ENCODE assay signal across 8 cellular contexts in the genomic region with DNA sequence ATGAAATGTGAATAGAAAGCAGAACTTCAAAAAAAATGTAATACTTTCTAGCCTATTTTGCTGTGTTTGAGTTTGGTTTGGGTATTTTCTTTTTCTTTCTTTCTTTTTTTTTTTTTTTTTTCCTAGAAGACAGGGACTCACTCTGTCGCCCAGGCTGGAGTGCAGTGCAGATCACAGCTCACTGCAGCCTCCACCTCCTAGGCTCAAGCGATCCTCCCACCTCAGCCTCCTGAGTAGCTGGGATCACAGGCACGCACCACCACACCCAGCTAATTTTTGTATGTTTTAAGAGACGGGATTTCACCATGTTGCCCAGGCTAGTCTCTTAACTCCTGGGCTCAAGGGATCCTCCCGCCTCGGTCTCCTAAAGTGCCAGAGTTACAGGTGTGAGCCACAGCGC. TPM values are rescaled to one million over a fixed set of nuclear protein-coding genes. Genes with fewer than 3 reads are reported as not detected.
DNase-seq lines count a peak whose midpoint lies in the region; ATAC-seq and TF ChIP-seq lines count a peak whose summit lies in the region.
"Not testable (repeated sequence)": the region's sequence is repeated elsewhere in the genome, so short reads cannot be mapped to it uniquely, and the experiment has no call there.

No MANE protein-coding gene starts in this region.

- not testable (repeated sequence) for H3K9me3 ChIP-seq in Caco-2; Loucy (ENCODE audit: insufficient read depth, low read depth, low read length)

- DNase-seq in Caco-2; activated CD4-positive, alpha-beta T cell treated with anti-CD3 and anti-CD28 coated beads, Interleukin-2, amount 10 ng/mL, durations not matched to agents 24 days and 14 days; brain microvascular endothelial cell; fibroblast of pulmonary artery (ENCODE audit: low read depth); memory B cell (ENCODE audit: low spot score in 2 of 2); progenitor cell of endocrine pancreas (ENCODE audit: low spot score, unreplicated experiment); type B pancreatic cell (ENCODE audit: extremely low spot score, unreplicated experiment): not testable (repeated sequence)

- peak overlapping the region; percentile 85 for H3K4me2 ChIP-seq in Loucy (ENCODE audit: low read depth, low read length, poor library complexity, severe bottlenecking)

- POLR2A ChIA-PET in Caco-2 (lab: Charles Lee), result not testable (repeated sequence)

- not testable (repeated sequence) for H3F3A ChIP-seq in Loucy (ENCODE audit: low read depth)

- peak overlapping the region; percentile 31 for H3K27ac ChIP-seq in brain microvascular endothelial cell

- in situ Hi-C loops in brain microvascular endothelial cell (cut with HindIII; ENCODE audit: low pct_ligation_motif_present, low sequenced_read_pairs), result not testable (repeated sequence)

- peaks cover 71% of the 10 kb centered on the region for H3K79me2 ChIP-seq in Loucy (ENCODE audit: insufficient read depth, low read length)

- CTCF ChIA-PET in Caco-2 (lab: Charles Lee), result interaction anchor here (0.7 to 1.2 kb wide), 4 partner anchors 25 to 107 kb away, joined by 3 to 5 read pairs (median 4); no protein-coding TSS in a partner anchor

- H3K9ac ChIP-seq in Loucy (ENCODE audit: low read depth, low read length, poor library complexity, severe bottlenecking), result peak overlapping the region; percentile 84

- H3K4me1 Mint-ChIP-seq in Caco-2 (ENCODE audit: low read depth, unreplicated experiment), result peaks cover 39% of the 10 kb centered on the region
- peaks cover 49% of the 10 kb centered on the region for H3K4me1 Mint-ChIP-seq in activated CD4-positive, alpha-beta T cell treated with anti-CD3 and anti-CD28 coated beads, Interleukin-2, amount 10 ng/mL, durations not matched to agents 24 days and 14 days
- H3K4me1 Mint-ChIP-seq in memory B cell, result peaks cover 34% of the 10 kb centered on the region
- H3K4me1 Mint-ChIP-seq in progenitor cell of endocrine pancreas (ENCODE audit: low read depth), result peaks cover 16% of the 10 kb centered on the region
- H3K4me1 Mint-ChIP-seq in type B pancreatic cell (ENCODE audit: unreplicated experiment), result peaks cover 19% of the 10 kb centered on the region

- H3K9me2 ChIP-seq in Loucy (replicated peaks; ENCODE audit: low read depth, low read length), result not testable (repeated sequence)

- TF ChIP-seq CTCF in Caco-2 (IDR thresholded peaks at IDR 0.05; ENCODE audit: insufficient read depth in 1 of 2, low read depth in 1 of 2, low read length in 1 of 2, severe bottlenecking in 1 of 2, unreplicated experiment in 1 of 2); Loucy (conservative IDR thresholded peaks at IDR 0.05; ENCODE audit: low read length); brain microvascular endothelial cell (IDR thresholded peaks at IDR 0.05; ENCODE audit: low read depth, low read length, missing control alignments); fibroblast of pulmonary artery (IDR thresholded peaks at IDR 0.05; ENCODE audit: low read length, missing control alignments); progenitor cell of endocrine pancreas (IDR thresholded peaks at IDR 0.05; ENCODE audit: unreplicated experiment); type B pancreatic cell (conservative IDR thresholded peaks at IDR 0.05): not testable (repeated sequence)

- not testable (repeated sequence) for H3K9me3 Mint-ChIP-seq in Caco-2 (ENCODE audit: unreplicated experiment); activated CD4-positive, alpha-beta T cell treated with anti-CD3 and anti-CD28 coated beads, Interleukin-2, amount 10 ng/mL, durations not matched to agents 24 days and 14 days; memory B cell; progenitor cell of endocrine pancreas (ENCODE audit: low read depth); type B pancreatic cell

- H3K4me1 ChIP-seq in Caco-2, result peaks cover 12% of the 10 kb centered on the region
- peaks cover 43% of the 10 kb centered on the region for H3K4me1 ChIP-seq in Loucy (ENCODE audit: insufficient read depth, low read length, poor library complexity, severe bottlenecking)

- not testable (repeated sequence) for H3K27me3 Mint-ChIP-seq in Caco-2 (ENCODE audit: insufficient read depth, unreplicated experiment); activated CD4-positive, alpha-beta T cell treated with anti-CD3 and anti-CD28 coated beads, Interleukin-2, amount 10 ng/mL, durations not matched to agents 24 days and 14 days; memory B cell; progenitor cell of endocrine pancreas; type B pancreatic cell

- H3K27me3 ChIP-seq in Caco-2 (replicated peaks; ENCODE audit: control insufficient read depth, insufficient read depth, low read length); Loucy (ENCODE audit: insufficient read depth, low read length, poor library complexity, severe bottlenecking); brain microvascular endothelial cell (replicated peaks): not testable (repeated sequence)

- H3K4me3 Mint-ChIP-seq in Caco-2 (ENCODE audit: unreplicated experiment) (peak overlapping the region; percentile 91), memory B cell (peak overlapping the region; percentile 91), progenitor cell of endocrine pancreas (ENCODE audit: low read depth) (peak overlapping the region; percentile 95), type B pancreatic cell (peak overlapping the region; percentile 96)
- H3K4me3 Mint-ChIP-seq in activated CD4-positive, alpha-beta T cell treated with anti-CD3 and anti-CD28 coated beads, Interleukin-2, amount 10 ng/mL, durations not matched to agents 24 days and 14 days, result peak overlapping the region; percentile 96

- H2AFZ ChIP-seq in Loucy (ENCODE audit: low read length), result not testable (repeated sequence)

- peaks cover 59% of the 10 kb centered on the region for H4K20me1 ChIP-seq in Loucy (ENCODE audit: insufficient read depth, low read length, poor library complexity, severe bottlenecking)

- BruUV-seq in Caco-2 (replicated peaks; lab: Mats Ljungman, UMichigan), result not testable (repeated sequence)

- H3K27ac Mint-ChIP-seq in Caco-2 (ENCODE audit: unreplicated experiment) (peak overlapping the region; percentile 95), type B pancreatic cell (peak overlapping the region; percentile 98)
- peak overlapping the region; percentile 99 for H3K27ac Mint-ChIP-seq in activated CD4-positive, alpha-beta T cell treated with anti-CD3 and anti-CD28 coated beads, Interleukin-2, amount 10 ng/mL, durations not matched to agents 24 days and 14 days
- H3K27ac Mint-ChIP-seq in memory B cell, progenitor cell of endocrine pancreas: not testable (repeated sequence)

- intact Hi-C loops in Caco-2 (cut with micrococcal nuclease; ENCODE audit: unreplicated experiment), result loop anchor here (5.0 kb wide), 1 partner anchor 165 kb away; the partner anchor contains the start of gene IFT46
- intact Hi-C loops in activated CD4-positive, alpha-beta T cell treated with anti-CD3 and anti-CD28 coated beads, Interleukin-2, amount 10 ng/mL, durations not matched to agents 24 days and 14 days (cut with micrococcal nuclease), result loop anchor here (5.0 kb wide), 1 partner anchor 150 kb away; the partner anchor contains the start of gene MPZL3

- H3K4me3 ChIP-seq in Caco-2 (ENCODE audit: low read depth, low read length), result peak overlapping the region; percentile 69
- H3K4me3 ChIP-seq in Loucy (ENCODE audit: low read length, poor library complexity, severe bottlenecking), result peak overlapping the region; percentile 92
- H3K4me3 ChIP-seq in brain microvascular endothelial cell (ENCODE audit: low read depth, low read length), result peak overlapping the region; percentile 71
- H3K4me3 ChIP-seq in fibroblast of pulmonary artery (replicated peaks; ENCODE audit: low read depth, low read length), result peak overlapping the region; percentile 80

- H3K36me3 ChIP-seq in Caco-2 (ENCODE audit: control insufficient read depth, insufficient read depth, low read length); brain microvascular endothelial cell (replicated peaks): not testable (repeated sequence)
- peaks cover 15% of the 10 kb centered on the region; the same call in 1 of the 2 replicates for H3K36me3 ChIP-seq in Loucy (ENCODE audit: insufficient read depth, low read length)

- not testable (repeated sequence) for ATAC-seq in memory B cell (ENCODE audit: low read depth)

- peaks cover 78% of the 10 kb centered on the region for H3K36me3 Mint-ChIP-seq in Caco-2 (ENCODE audit: insufficient read depth, unreplicated experiment)
- peaks cover 48% of the 10 kb centered on the region for H3K36me3 Mint-ChIP-seq in activated CD4-positive, alpha-beta T cell treated with anti-CD3 and anti-CD28 coated beads, Interleukin-2, amount 10 ng/mL, durations not matched to agents 24 days and 14 days (ENCODE audit: low read depth)
- not testable (repeated sequence) for H3K36me3 Mint-ChIP-seq in memory B cell; progenitor cell of endocrine pancreas (ENCODE audit: insufficient read depth); type B pancreatic cell

RNA-seq across cellular contexts. Expression of gene ATP5MG, which starts 1.2 kb away (rescaled TPM):
- total RNA-seq in Caco-2 (2022), result 537 and 576 TPM in 2 replicates
- total RNA-seq in activated CD4-positive, alpha-beta T cell treated with anti-CD3 and anti-CD28 coated beads, Interleukin-2, amount 10 ng/mL, durations not matched to agents 24 days and 14 days, result 220 and 228 TPM in 2 replicates
- 189 and 192 TPM in 2 replicates for total RNA-seq in progenitor cell of endocrine pancreas
- total RNA-seq in type B pancreatic cell (ENCODE audit: low replicate concordance), result 207 and 263 TPM in 2 replicates

RNA-seq across cellular contexts. Expression of gene KMT2A, which starts 33.7 kb away (rescaled TPM):
- 93.9 and 107 TPM in 2 replicates for total RNA-seq in Caco-2 (2022)
- 70.7 and 73.2 TPM in 2 replicates for total RNA-seq in activated CD4-positive, alpha-beta T cell treated with anti-CD3 and anti-CD28 coated beads, Interleukin-2, amount 10 ng/mL, durations not matched to agents 24 days and 14 days
- 89.1 and 94.6 TPM in 2 replicates for total RNA-seq in progenitor cell of endocrine pancreas
- 45.5 and 71.1 TPM in 2 replicates for total RNA-seq in type B pancreatic cell (ENCODE audit: low replicate concordance)

RNA-seq across cellular contexts. Expression of gene UBE4A, which starts 43.2 kb away (rescaled TPM):
- total RNA-seq in Caco-2 (2022) (103 and 106 TPM in 2 replicates), progenitor cell of endocrine pancreas (49.2 and 49.8 TPM in 2 replicates), type B pancreatic cell (ENCODE audit: low replicate concordance) (42.5 and 43.6 TPM in 2 replicates)
- 46.3 and 47.9 TPM in 2 replicates for total RNA-seq in activated CD4-positive, alpha-beta T cell treated with anti-CD3 and anti-CD28 coated beads, Interleukin-2, amount 10 ng/mL, durations not matched to agents 24 days and 14 days

RNA-seq across cellular contexts. Expression of gene CD3G, which starts 58.5 kb away (rescaled TPM):
- 0.16 and 0.32 TPM in 2 replicates for total RNA-seq in Caco-2 (2022)
- total RNA-seq in activated CD4-positive, alpha-beta T cell treated with anti-CD3 and anti-CD28 coated beads, Interleukin-2, amount 10 ng/mL, durations not matched to agents 24 days and 14 days, result 143 and 145 TPM in 2 replicates
- total RNA-seq in progenitor cell of endocrine pancreas, result not detected in 2 replicates
- 0.21 TPM in 1 of 2 replicates, not detected in the other for total RNA-seq in type B pancreatic cell (ENCODE audit: low replicate concordance)
